In the genomic region with DNA sequence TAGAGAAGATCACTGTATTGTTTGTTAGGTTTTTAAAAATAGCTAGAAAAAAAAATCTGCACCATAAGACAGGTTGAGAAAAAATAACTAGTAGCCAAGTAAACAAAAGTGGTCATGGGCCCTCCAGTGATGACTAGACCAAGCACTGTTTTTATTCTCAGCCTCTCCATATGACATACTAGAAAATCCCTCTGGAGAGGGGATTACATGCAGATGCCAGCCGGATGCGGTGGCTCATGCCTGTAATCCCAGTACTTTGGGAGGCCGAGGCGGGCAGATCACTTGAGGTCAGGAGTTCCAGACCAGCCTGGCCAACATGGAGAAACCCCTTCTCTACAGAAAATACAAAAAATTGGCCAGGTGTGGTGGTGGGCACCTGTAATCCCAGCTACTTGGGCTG, we compare ENCODE assay signal across 6 cellular contexts. TPM values are rescaled to one million over a fixed set of nuclear protein-coding genes. Genes with fewer than 3 reads are reported as not detected.
"Had no signal": no experiment of that assay in that cellular context is flagged by ENCODE, and none has a peak within 500 bp of the region (broad histone marks: within the 10 kb centered on the region; RNA-seq: fewer than 3 reads in every experiment).

No MANE protein-coding gene starts in this region.

RNA-seq across cellular contexts. Expression of a gene that starts 25.5 kb away (rescaled TPM):
- total RNA-seq: naive thymus-derived CD8-positive, alpha-beta T cell; natural killer cell treated with Interleukin-12 subunit alpha and Interleukin-12 subunit beta and Interleukin-15 and Interleukin-18, amount 100 ng/mL, for 72 hours; neural crest cell; occipital lobe; pulmonary artery endothelial cell; spleen had no signal
- polyA plus RNA-seq: naive thymus-derived CD8-positive, alpha-beta T cell had no signal
